11 cellular contexts compared by ENCODE assay signal in genomic region chr17:78154903-78155811, GRCh38. TPM values are rescaled to one million over a fixed set of nuclear protein-coding genes. Genes with fewer than 3 reads are reported as not detected.
DNase-seq lines count a peak whose midpoint lies in the region; ATAC-seq, FAIRE-seq and TF ChIP-seq lines count a peak whose summit lies in the region.
"Had no signal": no experiment of that assay in that cellular context is flagged by ENCODE, and none has a peak within 500 bp of the region (broad histone marks: within the 10 kb centered on the region; RNA-seq: fewer than 3 reads in every experiment).

No MANE protein-coding gene starts in this region.

- peak; percentile 94 for FAIRE-seq in GM12891 (lab: Jason Lieb, UNC)

- H3K27ac ChIP-seq in right atrium auricular region, result no peak overlapping the region

- H3K27me3 ChIP-seq in right atrium auricular region, result no peaks in the 10 kb centered on the region
- H3K27me3 ChIP-seq: heart right ventricle had no signal

- no peak for TF ChIP-seq CTCF in right atrium auricular region (IDR thresholded peaks at IDR 0.05)

- peak; percentile 43 for ATAC-seq in GM21526 (IDR thresholded peaks at IDR 0.05; ENCODE audit: low FRiP score, unreplicated experiment)

- H3K36me3 ChIP-seq in right atrium auricular region, result no peaks in the 10 kb centered on the region
- H3K36me3 ChIP-seq: heart right ventricle had no signal

- DNase-seq in GM12891 (ENCODE audit: insufficient read length, low spot score) (no peak), KBM-7 (peak; percentile 77), kidney tubule cell (ENCODE audit: low spot score) (peak; percentile 54), right atrium auricular region (ENCODE audit: low spot score) (no peak), dermis blood vessel endothelial cell (no peak), posterior vena cava (ENCODE audit: low spot score) (no peak)
- DNase-seq in activated CD4-positive, alpha-beta T cell treated with anti-CD3 and anti-CD28 coated beads for 4 hours, result no peak
- DNase-seq: activated gamma-delta T cell treated with Interleukin-2 at 50 U/mL for 16 hours, heart right ventricle had no signal

- intact Hi-C loops in posterior vena cava (cut with DNase I), result no loop called here

- H3K4me3 ChIP-seq in right atrium auricular region, result no peak overlapping the region
- H3K4me3 ChIP-seq: heart right ventricle had no signal

- peak; percentile 62; the same call in 1 of the 2 replicates for TF ChIP-seq POLR2A in GM12891 (IDR thresholded peaks at IDR 0.05; ENCODE audit: low read depth, low read length)

- peaks cover 0 to 5% of the 10 kb centered on the region in 2 donors for H3K4me1 ChIP-seq in right atrium auricular region

- in situ Hi-C loops in KBM-7 (cut with MboI; ENCODE audit: low pct_unique_long_range_greater_than_20kb, low sequenced_read_pairs), result no loop called here

- H3K9me3 ChIP-seq in right atrium auricular region, result no peaks in the 10 kb centered on the region
- H3K9me3 ChIP-seq: heart right ventricle had no signal

TF ChIP-seq in GM12891, 5 proteins besides CTCF, POLR2A, EP300 and RAD21:
- TF ChIP-seq TAF1 (IDR thresholded peaks at IDR 0.05; ENCODE audit: low read depth, low read length) (peak; percentile 39; the same call in 1 of the 2 replicates), POLR2AphosphoS5 (IDR thresholded peaks at IDR 0.05; ENCODE audit: low read depth, low read length) (peak; percentile 68; the same call in 1 of the 2 replicates), POU2F2 (IDR thresholded peaks at IDR 0.05; ENCODE audit: low read depth, low read length) (peak; percentile 89; the same call in 1 of the 2 replicates), PAX5 (IDR thresholded peaks at IDR 0.05; ENCODE audit: insufficient read depth, low read length, severe bottlenecking) (peak; percentile 40), SPI1 (IDR thresholded peaks at IDR 0.05; ENCODE audit: low read depth, low read length) (peak; percentile 21; the same call in 1 of the 2 replicates)

RNA-seq across cellular contexts. Expression of gene C17orf99, which starts 9.0 kb away (rescaled TPM):
- polyA plus RNA-seq in GM12891 (2012; ENCODE audit: low read depth, missing spikeins), result 5.8 TPM
- total RNA-seq in right atrium auricular region (not detected), dermis blood vessel endothelial cell (not detected in 2 replicates), posterior vena cava (not detected)
- total RNA-seq: NCI-H460 had no signal
- polyA plus RNA-seq: heart right ventricle had no signal

RNA-seq across cellular contexts. Expression of gene SYNGR2, which starts 13.2 kb away (rescaled TPM):
- polyA plus RNA-seq in GM12891 (2012; ENCODE audit: low read depth, missing spikeins), result 338 TPM
- total RNA-seq in right atrium auricular region (100 to 1,000 TPM in 1 of 2 donors, 10 to 100 TPM in 1; 52.8 to 129 TPM), dermis blood vessel endothelial cell (48.0 and 54.0 TPM in 2 replicates), posterior vena cava (10 to 100 TPM; 44.5 to 58.1 TPM)

RNA-seq across cellular contexts. Expression of gene TMC8, which starts 24.6 kb away (rescaled TPM):
- 67.1 TPM for polyA plus RNA-seq in GM12891 (2012; ENCODE audit: low read depth, missing spikeins)
- total RNA-seq in right atrium auricular region (1 to 10 TPM; 1.0 to 2.6 TPM), dermis blood vessel endothelial cell (0.14 and 0.34 TPM in 2 replicates), posterior vena cava (10 to 100 TPM in 1 of 2 donors, 1 to 10 TPM in 1; 6.4 to 15.7 TPM)

RNA-seq across cellular contexts. Expression of gene TMC6, which starts 26.6 kb away (rescaled TPM):
- polyA plus RNA-seq in GM12891 (2012; ENCODE audit: low read depth, missing spikeins), result 125 TPM
- total RNA-seq in right atrium auricular region (10 to 100 TPM in 1 of 2 donors, 1 to 10 TPM in 1; 7.5 to 41.3 TPM), dermis blood vessel endothelial cell (69.6 and 70.2 TPM in 2 replicates), posterior vena cava (10 to 100 TPM; 35.6 to 37.4 TPM)

RNA-seq across cellular contexts. Expression of gene TK1, which starts 31.7 kb away (rescaled TPM):
- 82.5 TPM for polyA plus RNA-seq in GM12891 (2012; ENCODE audit: low read depth, missing spikeins)
- 1 to 10 TPM; 2.2 TPM for total RNA-seq in right atrium auricular region
- total RNA-seq in dermis blood vessel endothelial cell, result 98.7 and 170 TPM in 2 replicates
- 1 to 10 TPM; 1.1 to 1.4 TPM for total RNA-seq in posterior vena cava

Comparison
In these comparisons a context has a peak if more than half of its experiments do, and no peak if none do; other contexts are left out.
1. DNase-seq: peak in KBM-7 (single experiment) and kidney tubule cell (single experiment); none in GM12891 (single experiment), right atrium auricular region (single experiment), dermis blood vessel endothelial cell (single experiment), posterior vena cava (single experiment) and activated CD4-positive, alpha-beta T cell treated with anti-CD3 and anti-CD28 coated beads for 4 hours (0 of 2).